ENCODE assay signal across 12 cellular contexts in the genomic region with DNA sequence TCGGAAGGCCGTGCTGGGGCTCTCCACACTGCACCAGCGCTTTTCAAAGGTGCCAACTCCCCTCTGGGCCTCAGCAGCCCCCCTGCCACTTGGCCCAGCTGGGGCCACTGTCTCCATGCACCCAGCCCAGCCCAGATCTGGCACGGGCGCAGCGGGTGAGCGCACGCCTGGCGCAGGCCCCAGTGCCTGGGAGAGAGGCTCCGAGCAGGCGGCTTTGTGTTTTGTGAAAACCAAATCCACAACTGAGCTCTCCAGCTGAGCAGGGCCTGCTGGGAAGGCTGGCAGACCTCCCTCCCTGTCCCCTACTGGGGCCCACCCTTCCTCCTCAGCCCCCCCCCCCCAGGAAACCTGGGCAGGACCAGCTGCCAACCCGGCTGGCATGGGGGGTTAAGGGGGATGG.
DNase-seq lines count a peak whose midpoint lies in the region; TF ChIP-seq lines count a peak whose summit lies in the region.
"Had no signal": no experiment of that assay in that cellular context is flagged by ENCODE, and none has a peak within 500 bp of the region (broad histone marks: within the 10 kb centered on the region; RNA-seq: fewer than 3 reads in every experiment).

No MANE protein-coding gene starts in this region.

- no peak for TF ChIP-seq CTCF in tibial artery (IDR thresholded peaks at IDR 0.05)

- peaks cover 0 to 5% (median 0%) of the 10 kb centered on the region in 4 donors for H3K4me1 ChIP-seq in tibial artery
- H3K4me1 ChIP-seq: SJSA1 had no signal

- peak; percentile 6 for DNase-seq in DMS153 (lab: John Stamatoyannopoulos, UW)
- DNase-seq in DMS153 treated with DMSO at 0.1 percent for 48 hours (lab: John Stamatoyannopoulos, UW; ENCODE audit: unreplicated experiment): no peak
- DNase-seq in amygdala (lab: John Stamatoyannopoulos, UW): peak in 55 of 56 donors; percentile 31 to 94 (median 82)
- peak; percentile 81 for DNase-seq in medulla oblongata (ENCODE audit: extremely low spot score)
- DNase-seq in tibial artery: peak in 1 of 2 donors; percentile 71
- DNase-seq in activated naive CD4-positive, alpha-beta T cell treated with anti-CD3 and anti-CD28 coated beads, Interleukin-2, amount 50 U/mL, for 16 hours: no peak
- no peak for DNase-seq in effector CD8-positive, alpha-beta T cell (lab: John Stamatoyannopoulos, UW)
- DNase-seq in ACHN: no peak
- DNase-seq: activated CD4-positive, alpha-beta T cell treated with anti-CD3 and anti-CD28 coated beads for 1 hour; foreskin fibroblast had no signal

- H3K27ac ChIP-seq in tibial artery: peak overlapping the region; percentile 15 to 29
- H3K27ac ChIP-seq: 22Rv1, SJSA1 had no signal

- no peaks in the 10 kb centered on the region for H3K36me3 ChIP-seq in tibial artery
- H3K36me3 ChIP-seq: SJSA1 had no signal

- no peaks in the 10 kb centered on the region for H3K9me3 ChIP-seq in tibial artery
- H3K9me3 ChIP-seq: SJSA1 had no signal

- H3K27me3 ChIP-seq in tibial artery: no peaks in the 10 kb centered on the region
- H3K27me3 ChIP-seq: SJSA1 had no signal

- no peak overlapping the region for H3K4me3 ChIP-seq in tibial artery
- H3K4me3 ChIP-seq: SJSA1 had no signal

- in situ Hi-C loops in ACHN (cut with HindIII; ENCODE audit: low pct_ligation_motif_present, low pct_unique_long_range_greater_than_20kb, low sequenced_read_pairs): no loop called here

- intact Hi-C loops in tibial artery (cut with DNase I; ENCODE audit: low total_unique reads): no loop called here

Comparison
In these comparisons a context has a peak if more than half of its experiments do, and no peak if none do; other contexts are left out.
1. DNase-seq: peak in DMS153 (single experiment), amygdala (55 of 56) and medulla oblongata (single experiment); none in DMS153 treated with DMSO at 0.1 percent for 48 hours (single experiment), activated naive CD4-positive, alpha-beta T cell treated with anti-CD3 and anti-CD28 coated beads, Interleukin-2, amount 50 U/mL, for 16 hours (single experiment), effector CD8-positive, alpha-beta T cell (single experiment) and ACHN (single experiment).